In genomic region chr19:3154957-3155736, GRCh38 we compare ENCODE assay signal across 8 cellular contexts. TPM values are rescaled to one million over a fixed set of nuclear protein-coding genes. Genes with fewer than 3 reads are reported as not detected.
DNase-seq lines count a peak whose midpoint lies in the region; TF ChIP-seq lines count a peak whose summit lies in the region.

No MANE protein-coding gene starts in this region.

- no peak for TF ChIP-seq CTCF in OCI-LY3 (IDR thresholded peaks at IDR 0.05; ENCODE audit: low read depth, low read length)
- no peak for TF ChIP-seq CTCF in fibroblast of the aortic adventitia (IDR thresholded peaks at IDR 0.05; ENCODE audit: insufficient read depth, low read length)

- peaks cover 3% of the 10 kb centered on the region for H3K9me3 Mint-ChIP-seq in activated T-cell treated with anti-CD3 and anti-CD28 coated beads, Interleukin-2, amount 50 U/mL, for 24 hours

- H3K4me3 ChIP-seq in OCI-LY3 (ENCODE audit: low read length) (peak overlapping the region; percentile 63), fibroblast of the aortic adventitia (ENCODE audit: low read depth, low read length) (no peak overlapping the region), skeletal muscle cell (ENCODE audit: low read depth, low read length) (no peak overlapping the region)

- H3K4me1 Mint-ChIP-seq in activated T-cell treated with anti-CD3 and anti-CD28 coated beads, Interleukin-2, amount 50 U/mL, for 24 hours (ENCODE audit: low read depth): peaks cover 3% of the 10 kb centered on the region

- peak overlapping the region; percentile 34 for H3K9ac ChIP-seq in OCI-LY3 (ENCODE audit: low read length)

- peaks cover 52% of the 10 kb centered on the region for H3K4me1 ChIP-seq in OCI-LY3 (ENCODE audit: low read length)

- peaks cover 6% of the 10 kb centered on the region for H4K20me1 ChIP-seq in OCI-LY3 (ENCODE audit: insufficient read depth, low read length)

- DNase-seq in DMS 273 treated with DMSO at 0.1 percent for 48 hours (lab: John Stamatoyannopoulos, UW): peak; percentile 69
- DNase-seq in H4 (ENCODE audit: low spot score): peak; percentile 95
- peak; percentile 80 for DNase-seq in activated T-cell treated with anti-CD3 and anti-CD28 coated beads, Interleukin-2, amount 50 U/mL, for 24 hours
- peak; percentile 100 for DNase-seq in fibroblast of the aortic adventitia (ENCODE audit: low read depth)
- DNase-seq in skeletal muscle cell (ENCODE audit: low read depth): peak; percentile 97
- DNase-seq in globus pallidus (ENCODE audit: low spot score): no peak
- DNase-seq in COLO668 (lab: John Stamatoyannopoulos, UW; ENCODE audit: unreplicated experiment): no peak

- H3K27me3 Mint-ChIP-seq in activated T-cell treated with anti-CD3 and anti-CD28 coated beads, Interleukin-2, amount 50 U/mL, for 24 hours: no peaks in the 10 kb centered on the region

- H3K36me3 ChIP-seq in OCI-LY3 (replicated peaks; ENCODE audit: low read depth, low read length): peaks cover 89% of the 10 kb centered on the region

- H3K27ac ChIP-seq in OCI-LY3 (ENCODE audit: low read length): peak overlapping the region; percentile 68

- H3K79me2 ChIP-seq in OCI-LY3 (ENCODE audit: low read length): peaks cover 54% of the 10 kb centered on the region

- no peaks in the 10 kb centered on the region for H3K27me3 ChIP-seq in OCI-LY3 (ENCODE audit: low read depth, low read length)

- peaks cover 9% of the 10 kb centered on the region for H3K36me3 Mint-ChIP-seq in activated T-cell treated with anti-CD3 and anti-CD28 coated beads, Interleukin-2, amount 50 U/mL, for 24 hours (ENCODE audit: low read depth)

- H2AFZ ChIP-seq in OCI-LY3 (ENCODE audit: low read depth, low read length): no peak overlapping the region

- H3K27ac Mint-ChIP-seq in activated T-cell treated with anti-CD3 and anti-CD28 coated beads, Interleukin-2, amount 50 U/mL, for 24 hours: no peak overlapping the region

- H3K9me3 ChIP-seq in OCI-LY3 (ENCODE audit: insufficient read depth, low read length): no peaks in the 10 kb centered on the region

- no peak overlapping the region for H3K4me3 Mint-ChIP-seq in activated T-cell treated with anti-CD3 and anti-CD28 coated beads, Interleukin-2, amount 50 U/mL, for 24 hours

- peak overlapping the region; percentile 83 for H3K4me2 ChIP-seq in OCI-LY3 (ENCODE audit: low read length)

RNA-seq across cellular contexts. Expression of gene GNA15, which starts 19.3 kb away (rescaled TPM):
- not detected in 2 replicates for total RNA-seq in H4 (2014; rRNA removed; shearing (Covaris generic))
- not detected in 2 replicates for total RNA-seq in fibroblast of the aortic adventitia (ENCODE audit: low replicate concordance)

RNA-seq across cellular contexts. Expression of gene S1PR4, which starts 23.4 kb away (rescaled TPM):
- total RNA-seq in H4 (2014; rRNA removed; shearing (Covaris generic)): not detected in 2 replicates
- not detected in 2 replicates for total RNA-seq in fibroblast of the aortic adventitia (ENCODE audit: low replicate concordance)

RNA-seq across cellular contexts. Expression of gene NCLN, which starts 30.6 kb away (rescaled TPM):
- 33.7 and 35.0 TPM in 2 replicates for total RNA-seq in H4 (2014; rRNA removed; shearing (Covaris generic))
- total RNA-seq in fibroblast of the aortic adventitia (ENCODE audit: low replicate concordance): 20.4 and 38.3 TPM in 2 replicates

Comparison
In these comparisons a context has a peak if more than half of its experiments do, and no peak if none do; other contexts are left out.
1. DNase-seq: peak in DMS 273 treated with DMSO at 0.1 percent for 48 hours (single experiment), H4 (single experiment), activated T-cell treated with anti-CD3 and anti-CD28 coated beads, Interleukin-2, amount 50 U/mL, for 24 hours (single experiment), fibroblast of the aortic adventitia (single experiment) and skeletal muscle cell (single experiment); none in globus pallidus (single experiment) and COLO668 (single experiment).